ENCODE assay signal across 14 cellular contexts in genomic region chr16:23131841-23132576, GRCh38. TPM values are rescaled to one million over a fixed set of nuclear protein-coding genes. Genes with fewer than 3 reads are reported as not detected.
DNase-seq lines count a peak whose midpoint lies in the region; ATAC-seq and TF ChIP-seq lines count a peak whose summit lies in the region.
"Had no signal": no experiment of that assay in that cellular context is flagged by ENCODE, and none has a peak within 500 bp of the region (broad histone marks: within the 10 kb centered on the region; RNA-seq: fewer than 3 reads in every experiment).

No MANE protein-coding gene starts in this region.

- H3K27me3 Mint-ChIP-seq in CD4-positive, alpha-beta T cell, result no peaks in the 10 kb centered on the region
- H3K27me3 Mint-ChIP-seq: activated CD4-positive, alpha-beta T cell treated with anti-CD3 and anti-CD28 coated beads, Interleukin-2, amount 10 ng/mL, durations not matched to agents 7 days and 5 days had no signal

- H3K36me3 ChIP-seq in esophagus muscularis mucosa (no peaks in the 10 kb centered on the region), thoracic aorta (no peaks in the 10 kb centered on the region)
- H3K36me3 ChIP-seq: adrenal gland had no signal

- no peaks in the 10 kb centered on the region for H3K36me3 Mint-ChIP-seq in stimulated activated effector memory CD8-positive, alpha-beta T cell treated with anti-CD3 and anti-CD28 coated beads, Interleukin-12 subunit alpha, Interleukin-12 subunit beta, amount 100 ng/mL, for 72 hours
- H3K36me3 Mint-ChIP-seq in CD4-positive, alpha-beta T cell (ENCODE audit: low read depth), result no peaks in the 10 kb centered on the region

- H3K4me1 ChIP-seq in esophagus muscularis mucosa (peaks cover 46 to 73% (median 71%) of the 10 kb centered on the region in 4 donors), thoracic aorta (ENCODE audit: control insufficient read depth in 1 of 2, low read depth in 2 of 2) (peaks cover 13 to 63% of the 10 kb centered on the region in 2 donors)

- H3K4me3 Mint-ChIP-seq in stimulated activated effector memory CD8-positive, alpha-beta T cell treated with anti-CD3 and anti-CD28 coated beads, Interleukin-12 subunit alpha, Interleukin-12 subunit beta, amount 100 ng/mL, for 72 hours, result no peak overlapping the region
- H3K4me3 Mint-ChIP-seq in CD4-positive, alpha-beta T cell, result no peak overlapping the region
- H3K4me3 Mint-ChIP-seq: activated CD4-positive, alpha-beta T cell treated with anti-CD3 and anti-CD28 coated beads, Interleukin-2, amount 10 ng/mL, durations not matched to agents 7 days and 5 days had no signal

- H3K9me3 ChIP-seq in esophagus muscularis mucosa (peaks cover 0 to 4% (median 0%) of the 10 kb centered on the region in 4 donors), thoracic aorta (peaks cover 2% of the 10 kb centered on the region)
- H3K9me3 ChIP-seq in CD4-positive, alpha-beta T cell (ENCODE audit: control insufficient read depth, low read length), result no peaks in the 10 kb centered on the region

- no peak overlapping the region for H3K27ac Mint-ChIP-seq in stimulated activated effector memory CD8-positive, alpha-beta T cell treated with anti-CD3 and anti-CD28 coated beads, Interleukin-12 subunit alpha, Interleukin-12 subunit beta, amount 100 ng/mL, for 72 hours
- H3K27ac Mint-ChIP-seq in CD4-positive, alpha-beta T cell, result no peak overlapping the region
- H3K27ac Mint-ChIP-seq: activated CD4-positive, alpha-beta T cell treated with anti-CD3 and anti-CD28 coated beads, Interleukin-2, amount 10 ng/mL, durations not matched to agents 7 days and 5 days had no signal

- TF ChIP-seq EP300 in esophagus muscularis mucosa (IDR thresholded peaks at IDR 0.05), result no peak

- WGBS in esophagus muscularis mucosa, result 28% methylated on average over 7 of the region's 7 CpGs

- H3K4me3 ChIP-seq in esophagus muscularis mucosa (peak overlapping the region; percentile 19 to 40 (median 36)), thoracic aorta (peak overlapping the region; percentile 60)
- H3K4me3 ChIP-seq: adrenal gland had no signal

- H3K9me3 Mint-ChIP-seq in stimulated activated effector memory CD8-positive, alpha-beta T cell treated with anti-CD3 and anti-CD28 coated beads, Interleukin-12 subunit alpha, Interleukin-12 subunit beta, amount 100 ng/mL, for 72 hours, result no peaks in the 10 kb centered on the region
- H3K9me3 Mint-ChIP-seq in CD4-positive, alpha-beta T cell, result peaks cover 2% of the 10 kb centered on the region

- peaks cover 11% of the 10 kb centered on the region for H3K4me1 Mint-ChIP-seq in stimulated activated effector memory CD8-positive, alpha-beta T cell treated with anti-CD3 and anti-CD28 coated beads, Interleukin-12 subunit alpha, Interleukin-12 subunit beta, amount 100 ng/mL, for 72 hours
- peaks cover 6% of the 10 kb centered on the region for H3K4me1 Mint-ChIP-seq in CD4-positive, alpha-beta T cell (ENCODE audit: low read depth)

- H3K27ac ChIP-seq in esophagus muscularis mucosa (replicated peaks in 1 of 4), result peak overlapping the region; percentile 76 to 88 (median 82)
- peak overlapping the region; percentile 84 to 85 for H3K27ac ChIP-seq in thoracic aorta
- H3K27ac ChIP-seq in CD4-positive, alpha-beta T cell (ENCODE audit: low read depth, low read length), result no peak overlapping the region
- H3K27ac ChIP-seq: 22Rv1 had no signal

- CTCF ChIA-PET in CD4-positive, alpha-beta T cell (lab: Charles Lee), result interaction anchor here (1.9 kb wide), 1 partner anchor 9 kb away, joined by 4 read pairs; no protein-coding TSS in a partner anchor

- DNase-seq in DMS 273 (lab: John Stamatoyannopoulos, UW; ENCODE audit: unreplicated experiment) (peak; percentile 56), DMS 273 treated with DMSO at 0.1 percent for 48 hours (lab: John Stamatoyannopoulos, UW) (no peak), esophagus muscularis mucosa (ENCODE audit: extremely low spot score) (no peak), midbrain (lab: John Stamatoyannopoulos, UW) (peak; percentile 70), thoracic aorta (ENCODE audit: low spot score) (no peak)
- DNase-seq in stimulated activated effector memory CD8-positive, alpha-beta T cell treated with anti-CD3 and anti-CD28 coated beads, Interleukin-12 subunit alpha, Interleukin-12 subunit beta, amount 100 ng/mL, for 72 hours (ENCODE audit: low spot score in 2 of 2), result no peak
- no peak for DNase-seq in CD4-positive, alpha-beta T cell
- DNase-seq: activated CD4-positive, alpha-beta T cell treated with anti-CD3 and anti-CD28 coated beads, Interleukin-2, amount 10 ng/mL, durations not matched to agents 7 days and 5 days; KG1; PC-3; stimulated activated naive CD4-positive, alpha-beta T cell had no signal

- intact Hi-C loops in esophagus muscularis mucosa (cut with DNase I), result no loop called here
- intact Hi-C loops in CD4-positive, alpha-beta T cell (cut with DNase I, micrococcal nuclease), result no loop called here

- no peaks in the 10 kb centered on the region for H3K27me3 ChIP-seq in esophagus muscularis mucosa
- no peaks in the 10 kb centered on the region for H3K27me3 ChIP-seq in thoracic aorta (replicated peaks; ENCODE audit: insufficient read depth)
- no peaks in the 10 kb centered on the region for H3K27me3 ChIP-seq in CD4-positive, alpha-beta T cell (ENCODE audit: control insufficient read depth, insufficient read depth, low read length)
- H3K27me3 ChIP-seq: adrenal gland had no signal

- no peak for TF ChIP-seq POLR2A in esophagus muscularis mucosa (IDR thresholded peaks at IDR 0.05; ENCODE audit: low read depth)

- TF ChIP-seq CTCF in esophagus muscularis mucosa (IDR thresholded peaks at IDR 0.05), result no peak
- TF ChIP-seq CTCF in thoracic aorta (IDR thresholded peaks at IDR 0.05), result no peak
- TF ChIP-seq CTCF in CD4-positive, alpha-beta T cell (IDR thresholded peaks at IDR 0.05), result no peak

- POLR2A ChIA-PET in CD4-positive, alpha-beta T cell (lab: Charles Lee), result no interaction called here

- ATAC-seq in thoracic aorta (ENCODE audit: insufficient number of reproducible peaks, low FRiP score, low read depth), result peak; percentile 86
- no peak for ATAC-seq in stimulated activated effector memory CD8-positive, alpha-beta T cell treated with anti-CD3 and anti-CD28 coated beads, Interleukin-12 subunit alpha, Interleukin-12 subunit beta, amount 100 ng/mL, for 72 hours
- no peak for ATAC-seq in GM21390 (IDR thresholded peaks at IDR 0.05; ENCODE audit: unreplicated experiment)
- no peak for ATAC-seq in CD4-positive, alpha-beta T cell (ENCODE audit: poor library complexity)
- ATAC-seq: PC-3 had no signal

RNA-seq across cellular contexts. Expression of gene USP31, which starts 17.2 kb away (rescaled TPM):
- total RNA-seq in esophagus muscularis mucosa, result 10 to 100 TPM; 18.9 to 29.1 (median 23.3) TPM
- total RNA-seq in thoracic aorta, result 10 to 100 TPM; 19.6 to 25.0 TPM
- 1 to 10 TPM; 1.6 to 1.7 TPM for total RNA-seq in CD4-positive, alpha-beta T cell

RNA-seq across cellular contexts. Expression of gene SCNN1G, which starts 50.5 kb away (rescaled TPM):
- total RNA-seq in esophagus muscularis mucosa (under 1 TPM in 2 of 4 donors, not detected in 2; 0.06 to 0.34 TPM), thoracic aorta (not detected)
- total RNA-seq in CD4-positive, alpha-beta T cell, result not detected
- total RNA-seq: activated CD4-positive, alpha-beta T cell treated with anti-CD3 and anti-CD28 coated beads, Interleukin-2, amount 10 ng/mL, durations not matched to agents 7 days and 5 days had no signal

Comparison
In these comparisons a context has a peak if more than half of its experiments do, and no peak if none do; other contexts are left out.
1. DNase-seq: peak in DMS 273 (single experiment) and midbrain (single experiment); none in DMS 273 treated with DMSO at 0.1 percent for 48 hours (single experiment), esophagus muscularis mucosa (single experiment), thoracic aorta (single experiment), stimulated activated effector memory CD8-positive, alpha-beta T cell treated with anti-CD3 and anti-CD28 coated beads, Interleukin-12 subunit alpha, Interleukin-12 subunit beta, amount 100 ng/mL, for 72 hours (0 of 2) and CD4-positive, alpha-beta T cell (0 of 10).
2. RNA of gene USP31, which starts 17.2 kb away (total RNA-seq): 18.9 to 29.1 TPM in esophagus muscularis mucosa and 19.6 to 25.0 TPM in thoracic aorta; 1.6 to 1.7 TPM in CD4-positive, alpha-beta T cell; every median in the first group is over 4 times any median in the second.